Comparison of ENCODE assay signal across 1 cellular context in genomic region chr10:97640868-97641811, GRCh38.
TF ChIP-seq lines count a peak whose summit lies in the region.

No MANE protein-coding gene starts in this region.

TF ChIP-seq in H1, 55 proteins besides CTCF, POLR2A, EP300 and RAD21:
- TF ChIP-seq GTF2F1 (IDR thresholded peaks at IDR 0.05; ENCODE audit: borderline replicate concordance, low read depth, low read length) (no peak), ZNF274 (IDR thresholded peaks at IDR 0.05; ENCODE audit: borderline replicate concordance, extremely low read depth, low read length) (no peak), EGR1 (IDR thresholded peaks at IDR 0.05; ENCODE audit: borderline replicate concordance, low read depth, low read length) (peak; percentile 87), PHF8 (conservative IDR thresholded peaks at IDR 0.05; ENCODE audit: low read depth, low read length) (peak; percentile 60), TAF1 (IDR thresholded peaks at IDR 0.05; ENCODE audit: low read depth, low read length) (peak; percentile 8; the same call in 1 of the 2 replicates), KDM4A (IDR thresholded peaks at IDR 0.05; ENCODE audit: low read depth, low read length, severe bottlenecking) (peak; percentile 87)
